ENCODE assay signal across 15 cellular contexts in the genomic region with DNA sequence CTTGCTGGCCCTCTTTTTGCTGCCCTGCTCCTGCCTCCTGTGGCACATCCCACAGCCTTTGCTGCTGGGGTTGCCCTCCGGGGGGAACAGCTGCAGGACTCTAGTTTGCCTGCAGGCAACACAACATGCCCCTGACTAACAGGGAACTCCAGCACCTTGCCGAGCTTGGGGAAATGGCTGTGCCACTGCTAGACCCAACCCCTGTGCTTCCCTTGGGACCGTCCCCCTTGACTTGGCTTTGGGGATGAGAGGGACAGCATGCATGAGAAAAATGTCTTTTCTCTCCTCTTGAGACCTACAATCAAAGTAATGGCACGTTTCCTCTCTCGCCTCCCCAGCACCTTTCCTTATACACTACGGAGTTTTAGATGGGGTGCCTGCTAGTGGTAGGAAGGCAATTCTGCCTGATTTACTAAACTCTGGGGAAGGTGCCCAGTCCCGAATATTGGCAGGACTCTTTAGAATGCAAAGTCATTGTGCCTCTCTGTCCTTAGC. TPM values are rescaled to one million over a fixed set of nuclear protein-coding genes. Genes with fewer than 3 reads are reported as not detected.
DNase-seq lines count a peak whose midpoint lies in the region; ATAC-seq and TF ChIP-seq lines count a peak whose summit lies in the region.
"Had no signal": no experiment of that assay in that cellular context is flagged by ENCODE, and none has a peak within 500 bp of the region (broad histone marks: within the 10 kb centered on the region; RNA-seq: fewer than 3 reads in every experiment).

No MANE protein-coding gene starts in this region.

- H3K36me3 ChIP-seq in right atrium auricular region (no peaks in the 10 kb centered on the region), upper lobe of left lung (no peaks in the 10 kb centered on the region)
- H3K36me3 ChIP-seq: WERI-Rb-1 had no signal

- DNase-seq in Right ventricle myocardium superior (no peak), right atrium auricular region (ENCODE audit: low spot score) (no peak), fibroblast of gingiva (ENCODE audit: low read depth) (peak; percentile 11), left lobe of liver (ENCODE audit: low spot score) (no peak), posterior vena cava (ENCODE audit: low spot score) (no peak), NCI-H524 treated with DMSO at 0.1 percent for 48 hours (lab: John Stamatoyannopoulos, UW) (no peak), upper lobe of left lung (no peak), NCI-H446 treated with DMSO at 0.1 percent for 48 hours (lab: John Stamatoyannopoulos, UW) (no peak)
- DNase-seq: amniotic stem cell, dorsolateral prefrontal cortex, foreskin fibroblast, NCI-H2029, NCI-H526, PC-9, WERI-Rb-1 had no signal

- no peak for TF ChIP-seq POLR2A in upper lobe of left lung (IDR thresholded peaks at IDR 0.05)

- no peak overlapping the region for H3K4me3 ChIP-seq in right atrium auricular region
- H3K4me3 ChIP-seq in upper lobe of left lung = no peak overlapping the region
- H3K4me3 ChIP-seq: dorsolateral prefrontal cortex, PC-9 had no signal

- no peaks in the 10 kb centered on the region for H3K4me1 ChIP-seq in right atrium auricular region
- no peaks in the 10 kb centered on the region for H3K4me1 ChIP-seq in upper lobe of left lung

- no peak for TF ChIP-seq CTCF in right atrium auricular region (IDR thresholded peaks at IDR 0.05)
- no peak for TF ChIP-seq CTCF in upper lobe of left lung (IDR thresholded peaks at IDR 0.05)

- WGBS in upper lobe of left lung, 2 donors = 69 to 75% methylated on average over 5 to 7 of the region's 7 CpGs

- ATAC-seq in Right ventricle myocardium superior (ENCODE audit: poor library complexity) = peak; percentile 87
- peak; percentile 91 for ATAC-seq in left lobe of liver
- no peak for ATAC-seq in upper lobe of left lung (ENCODE audit: low FRiP score in 2 of 2)

- TF ChIP-seq EP300 in upper lobe of left lung (IDR thresholded peaks at IDR 0.05) = no peak

- H3K27me3 ChIP-seq in right atrium auricular region (no peaks in the 10 kb centered on the region), upper lobe of left lung (no peaks in the 10 kb centered on the region)

- intact Hi-C loops in Right ventricle myocardium superior (cut with DNase I) (no loop called here), posterior vena cava (cut with DNase I) (no loop called here)

- H3K9me3 ChIP-seq in right atrium auricular region (no peaks in the 10 kb centered on the region), upper lobe of left lung (no peaks in the 10 kb centered on the region)

- H3K27ac ChIP-seq in right atrium auricular region (no peak overlapping the region), upper lobe of left lung (no peak overlapping the region)
- H3K27ac ChIP-seq: dorsolateral prefrontal cortex, PC-9, WERI-Rb-1 had no signal

RNA-seq across cellular contexts. Expression of a gene that starts 12.4 kb away (rescaled TPM):
- total RNA-seq in Right ventricle myocardium superior = 40.3 TPM
- total RNA-seq in right atrium auricular region = 10 to 100 TPM; 25.9 to 32.8 TPM
- total RNA-seq in left lobe of liver = 24.8 TPM
- total RNA-seq in posterior vena cava = 10 to 100 TPM; 16.6 to 17.5 TPM
- total RNA-seq in upper lobe of left lung = 10 to 100 TPM; 15.0 to 39.8 (median 16.9) TPM

Comparison
In these comparisons a context has a peak if more than half of its experiments do, and no peak if none do; other contexts are left out.
1. ATAC-seq: peak in Right ventricle myocardium superior (single experiment) and left lobe of liver (single experiment); none in upper lobe of left lung (0 of 2).